Comparison of ENCODE assay signal across 22 cellular contexts in the genomic region with DNA sequence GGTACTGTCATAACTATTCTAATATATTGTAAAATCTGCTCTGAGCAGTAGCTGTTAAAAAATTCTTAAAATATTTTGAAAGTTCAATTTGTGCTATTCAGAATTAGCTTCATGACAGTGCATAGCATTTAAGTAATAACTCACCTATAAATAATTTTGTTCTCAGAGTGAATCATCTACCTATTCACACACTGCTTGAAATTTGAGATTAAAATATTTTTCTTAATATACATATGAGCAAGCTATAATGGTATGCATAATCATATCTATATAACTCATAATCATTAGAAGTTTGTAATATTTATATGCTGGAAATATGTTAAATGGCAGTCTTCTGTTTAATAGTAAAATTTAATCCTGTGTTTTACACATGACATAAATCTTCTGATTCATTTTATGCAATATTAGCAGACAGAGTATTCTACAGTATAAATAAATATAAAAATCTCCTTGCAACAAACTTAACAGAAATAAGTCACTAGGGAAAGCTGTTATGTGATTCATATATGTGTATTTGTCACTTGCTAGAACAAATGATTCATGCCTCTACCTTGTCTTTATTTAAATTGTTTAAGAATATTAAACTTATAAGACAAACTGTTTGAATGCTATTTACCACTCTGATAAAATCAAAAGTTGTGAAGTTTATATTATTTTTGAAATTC.
"Had no signal": no experiment of that assay in that cellular context is flagged by ENCODE, and none has a peak within 500 bp of the region (broad histone marks: within the 10 kb centered on the region; RNA-seq: fewer than 3 reads in every experiment).

No MANE protein-coding gene starts in this region.

- H3K4me1 ChIP-seq: esophagus squamous epithelium, psoas muscle, right lobe of liver, spleen, transverse colon had no signal

- H3K27ac Mint-ChIP-seq: naive B cell; nephron progenitor cell; stimulated activated naive B cell treated with anti-CD40 and anti-IgM and Interleukin-4, amounts not matched to agents 10 μg/mL and 1 μg/mL and 100 μg/mL, for 72 hours had no signal

- H2AFZ ChIP-seq: hepatocyte had no signal

- H3K9me3 ChIP-seq: esophagus squamous epithelium, psoas muscle, right lobe of liver, thoracic aorta had no signal

- H3K27me3 ChIP-seq: esophagus squamous epithelium, hepatocyte, right lobe of liver, spleen, transverse colon had no signal

- ATAC-seq: left colon; left ventricle myocardium superior; psoas muscle; right lobe of liver; stimulated activated naive B cell treated with anti-CD40 and anti-IgM and Interleukin-4, amounts not matched to agents 10 μg/mL and 1 μg/mL and 100 μg/mL, for 72 hours; stimulated activated naive CD8-positive, alpha-beta T cell treated with anti-CD3 and anti-CD28 coated beads, Interleukin-15, amount 100 ng/mL, for 72 hours had no signal

- H3K79me2 ChIP-seq: hepatocyte had no signal

- H3K4me3 ChIP-seq: esophagus squamous epithelium, hepatocyte, psoas muscle, right lobe of liver, spleen, thoracic aorta, transverse colon had no signal

- H3K27ac ChIP-seq: esophagus squamous epithelium, hepatocyte, psoas muscle, right lobe of liver, spleen, thoracic aorta, transverse colon had no signal

- H3K4me2 ChIP-seq: hepatocyte had no signal

- H3K27me3 Mint-ChIP-seq: naive B cell; stimulated activated naive B cell treated with anti-CD40 and anti-IgM and Interleukin-4, amounts not matched to agents 10 μg/mL and 1 μg/mL and 100 μg/mL, for 72 hours; stimulated activated naive CD8-positive, alpha-beta T cell treated with anti-CD3 and anti-CD28 coated beads, Interleukin-15, amount 100 ng/mL, for 72 hours had no signal

- H3K36me3 ChIP-seq: esophagus squamous epithelium, right lobe of liver, spleen, thoracic aorta, transverse colon had no signal

- H3K36me3 Mint-ChIP-seq: naive B cell; stimulated activated naive B cell treated with anti-CD40 and anti-IgM and Interleukin-4, amounts not matched to agents 10 μg/mL and 1 μg/mL and 100 μg/mL, for 72 hours had no signal

- H3K9me3 Mint-ChIP-seq: nephron progenitor cell; stimulated activated naive B cell treated with anti-CD40 and anti-IgM and Interleukin-4, amounts not matched to agents 10 μg/mL and 1 μg/mL and 100 μg/mL, for 72 hours had no signal

- H3K4me1 Mint-ChIP-seq: naive B cell; nephron progenitor cell; stimulated activated naive B cell treated with anti-CD40 and anti-IgM and Interleukin-4, amounts not matched to agents 10 μg/mL and 1 μg/mL and 100 μg/mL, for 72 hours; stimulated activated naive CD8-positive, alpha-beta T cell treated with anti-CD3 and anti-CD28 coated beads, Interleukin-15, amount 100 ng/mL, for 72 hours had no signal

- H3K4me3 Mint-ChIP-seq: naive B cell; nephron progenitor cell; stimulated activated naive B cell treated with anti-CD40 and anti-IgM and Interleukin-4, amounts not matched to agents 10 μg/mL and 1 μg/mL and 100 μg/mL, for 72 hours; stimulated activated naive CD8-positive, alpha-beta T cell treated with anti-CD3 and anti-CD28 coated beads, Interleukin-15, amount 100 ng/mL, for 72 hours had no signal

- DNase-seq: effector memory CD4-positive, alpha-beta T cell; esophagus squamous epithelium; foreskin melanocyte; head of caudate nucleus; kidney; left colon; left ventricle myocardium superior; mesendoderm; naive B cell; nephron progenitor cell; psoas muscle; retina; right lobe of liver; spleen; stimulated activated CD4-positive, alpha-beta T cell treated with anti-CD3 and anti-CD28 coated beads, Interleukin-15, amount 100 ng/mL, for 24 hours; stimulated activated CD4-positive, alpha-beta T cell treated with anti-CD3 and anti-CD28 coated beads, Interleukin-1b, Interleukin-23, amount 100 ng/mL, for 48 hours; stimulated activated CD4-positive, alpha-beta T cell treated with anti-CD3 and anti-CD28 coated beads, Interleukin-4, amount 100 ng/mL, for 24 hours; stimulated activated naive B cell treated with anti-CD40 and anti-IgM and Interleukin-4, amounts not matched to agents 10 μg/mL and 1 μg/mL and 100 μg/mL, for 72 hours; stimulated activated naive CD8-positive, alpha-beta T cell treated with anti-CD3 and anti-CD28 coated beads, Interleukin-15, amount 100 ng/mL, for 72 hours; transverse colon had no signal
